Comparison of ENCODE assay signal across 12 cellular contexts in genomic region chr9:113456235-113456634, GRCh38. TPM values are rescaled to one million over a fixed set of nuclear protein-coding genes. Genes with fewer than 3 reads are reported as not detected.
DNase-seq lines count a peak whose midpoint lies in the region; ATAC-seq and TF ChIP-seq lines count a peak whose summit lies in the region.
"Had no signal": no experiment of that assay in that cellular context is flagged by ENCODE, and none has a peak within 500 bp of the region (broad histone marks: within the 10 kb centered on the region; RNA-seq: fewer than 3 reads in every experiment).

No MANE protein-coding gene starts in this region.

- H3K56ac ChIP-seq in IMR-90 (ENCODE audit: extremely low read depth, insufficient read depth, low read length) = peak overlapping the region; percentile 80

- H4K20me1 ChIP-seq in IMR-90 (ENCODE audit: insufficient read depth, low read length) = no peaks in the 10 kb centered on the region

- H4K12ac ChIP-seq in trophoblast cell (ENCODE audit: low read depth, low read length) = no peak overlapping the region

- H2BK120ac ChIP-seq in IMR-90 (ENCODE audit: low read depth, low read length) = peak overlapping the region; percentile 98
- H2BK120ac ChIP-seq in trophoblast cell (ENCODE audit: insufficient read depth, low read length, poor library complexity) = peak overlapping the region; percentile 98

- no TSS peak for BruUV-seq in IMR-90 (replicated peaks; lab: Mats Ljungman, UMichigan)

- peak overlapping the region; percentile 47 for H2AK9ac ChIP-seq in IMR-90 (replicated peaks; ENCODE audit: low read depth, low read length, poor library complexity)

- H2AK5ac ChIP-seq in IMR-90 (ENCODE audit: low read depth, low read length) (peak overlapping the region; percentile 18; the same call in 1 of the 2 replicates), trophoblast cell (ENCODE audit: low read length) (peak overlapping the region; percentile 37)

- H3K27me3 Mint-ChIP-seq in endothelial cell (ENCODE audit: unreplicated experiment) = peaks cover 3% of the 10 kb centered on the region

- H3K36me3 Mint-ChIP-seq in endothelial cell (ENCODE audit: low read depth, unreplicated experiment) = peaks cover 5% of the 10 kb centered on the region

- H3K4me2 ChIP-seq in IMR-90 (ENCODE audit: low read depth, low read length) = no peak overlapping the region
- H3K4me2 ChIP-seq in trophoblast cell (ENCODE audit: low read length) = peak overlapping the region; percentile 48

- peak overlapping the region; percentile 94 for H2BK20ac ChIP-seq in IMR-90 (ENCODE audit: low read depth, low read length)

- peak overlapping the region; percentile 33 for H3K27ac ChIP-seq in AG04450 (ENCODE audit: low read depth, low read length)
- peak overlapping the region; percentile 100 for H3K27ac ChIP-seq in IMR-90 (ENCODE audit: insufficient read depth, low read length)
- peak overlapping the region; percentile 100 for H3K27ac ChIP-seq in trophoblast cell (ENCODE audit: low read depth, low read length)
- H3K27ac ChIP-seq: epithelial cell of prostate had no signal

- H3K4me1 Mint-ChIP-seq in endothelial cell (ENCODE audit: unreplicated experiment) = peaks cover 27% of the 10 kb centered on the region

- no peaks in the 10 kb centered on the region for H3K79me1 ChIP-seq in IMR-90 (ENCODE audit: low read depth in 1 of 2, low read length in 2 of 2)
- peaks cover 25% of the 10 kb centered on the region for H3K79me1 ChIP-seq in trophoblast cell (ENCODE audit: low read length)

- H3K27me3 ChIP-seq in AG04450 (ENCODE audit: control insufficient read depth, insufficient read depth, low read length) (no peaks in the 10 kb centered on the region), IMR-90 (ENCODE audit: control insufficient read depth, insufficient read depth, low read length) (no peaks in the 10 kb centered on the region), trophoblast cell (ENCODE audit: insufficient read depth, low read length) (no peaks in the 10 kb centered on the region)

- dilution Hi-C loops in IMR-90 (cut with HindIII; ENCODE audit: low sequenced_read_pairs, unreplicated experiment) = no loop called here

- H3K4me1 ChIP-seq in IMR-90 (ENCODE audit: control insufficient read depth, insufficient read depth, low read length) (peaks cover 15% of the 10 kb centered on the region), trophoblast cell (ENCODE audit: control insufficient read depth in 1 of 2, insufficient read depth in 2 of 2, low read length in 2 of 2) (peaks cover 8 to 12% of the 10 kb centered on the region in 2 experiments)

- H3K9ac ChIP-seq in IMR-90 (ENCODE audit: low read depth, low read length) (no peak overlapping the region), trophoblast cell (ENCODE audit: low read length) (no peak overlapping the region)

- peak overlapping the region; percentile 100; the same call in 1 of the 2 replicates for H3K18ac ChIP-seq in IMR-90 (ENCODE audit: low read depth, low read length)
- peak overlapping the region; percentile 84 for H3K18ac ChIP-seq in trophoblast cell (ENCODE audit: low read length)

- peak overlapping the region; percentile 57 for H3K14ac ChIP-seq in IMR-90 (replicated peaks; ENCODE audit: low read depth, low read length)
- H3K14ac ChIP-seq in trophoblast cell (ENCODE audit: low read length) = peak overlapping the region; percentile 74

- peak overlapping the region; percentile 44 for H3K27ac Mint-ChIP-seq in endothelial cell (ENCODE audit: unreplicated experiment)
- H3K27ac Mint-ChIP-seq: T-helper 1 cell treated with Interleukin-12 subunit alpha and Interleukin-12 subunit beta and Interleukin-4 antibody, amounts not matched to agents 30 μg/mL and 1 μg/mL, for 36 hours had no signal

- H2BK12ac ChIP-seq in trophoblast cell (ENCODE audit: low read length) = peak overlapping the region; percentile 86

- CTCF ChIA-PET in AG04450 (lab: Charles Lee) = interaction anchor here (2.4 to 2.5 kb wide), 2 partner anchors 10 to 199 kb away, joined by 20 to 22 read pairs; no protein-coding TSS in a partner anchor
- CTCF ChIA-PET in IMR-90 (lab: Yijun Ruan, JAX) = interaction anchor here (1.8 to 2.3 kb wide), 2 partner anchors 10 to 135 kb away, joined by 6 to 10 read pairs; no protein-coding TSS in a partner anchor

- POLR2A ChIA-PET in AG04450 (lab: Yijun Ruan, JAX) (interaction anchor here (1.5 to 2.0 kb wide), 4 partner anchors 29 to 126 kb away, joined by 5 to 16 read pairs (median 8); no protein-coding TSS in a partner anchor), IMR-90 (lab: Charles Lee; ENCODE audit: unreplicated experiment) (no interaction called here)

- H4K91ac ChIP-seq in IMR-90 (ENCODE audit: insufficient read depth, low read depth, low read length) (peak overlapping the region; percentile 96), trophoblast cell (ENCODE audit: low read depth, low read length) (peak overlapping the region; percentile 90)

- no CpG with 5 or more reads among the region's 2 CpGs for WGBS in IMR-90 (ENCODE audit: extremely low coverage in 2 of 2, insufficient read length in 1 of 2), 2 experiments
- WGBS in trophoblast cell (ENCODE audit: extremely low coverage, insufficient coverage, insufficient read length) = no CpG with 5 or more reads among the region's 2 CpGs

- H4K5ac ChIP-seq in IMR-90 (ENCODE audit: low read depth, low read length) = peak overlapping the region; percentile 93; the same call in 1 of the 2 replicates

- H3K36me3 ChIP-seq in IMR-90 (ENCODE audit: control insufficient read depth, insufficient read depth, low read length) (no peaks in the 10 kb centered on the region), trophoblast cell (ENCODE audit: control insufficient read depth in 1 of 2, insufficient read depth in 2 of 2, low read length in 2 of 2) (no peaks in the 10 kb centered on the region)

- peak overlapping the region; percentile 78; the same call in 1 of the 2 replicates for H3K23ac ChIP-seq in IMR-90 (ENCODE audit: low read depth, low read length)
- H3K23ac ChIP-seq in trophoblast cell (ENCODE audit: low read length) = no peak overlapping the region

- H3K79me2 ChIP-seq in trophoblast cell (ENCODE audit: control insufficient read depth, insufficient read depth, low read length, poor library complexity) = peaks cover 7% of the 10 kb centered on the region

- intact Hi-C loops in IMR-90 (cut with micrococcal nuclease) = loop anchor here (5.0 kb wide), 2 partner anchors 61 to 111 kb away; no protein-coding TSS in a partner anchor

- peak overlapping the region; percentile 88 to 93 for H4K8ac ChIP-seq in IMR-90 (ENCODE audit: low read depth in 2 of 2, low read length in 2 of 2)
- peak overlapping the region; percentile 66 for H4K8ac ChIP-seq in trophoblast cell (ENCODE audit: low read depth, low read length)

- H3K4me3 Mint-ChIP-seq in endothelial cell (ENCODE audit: unreplicated experiment) = no peak overlapping the region
- H3K4me3 Mint-ChIP-seq: T-helper 1 cell treated with Interleukin-12 subunit alpha and Interleukin-12 subunit beta and Interleukin-4 antibody, amounts not matched to agents 30 μg/mL and 1 μg/mL, for 36 hours had no signal

- ATAC-seq in IMR-90 (ENCODE audit: low read depth) (peak; percentile 70), GM18873 (IDR thresholded peaks at IDR 0.05; ENCODE audit: low FRiP score, unreplicated experiment) (no peak), HG03354 (IDR thresholded peaks at IDR 0.05; ENCODE audit: poor library complexity, severe bottlenecking, unreplicated experiment) (no peak)

- H3K4me3 ChIP-seq in AG04450 (ENCODE audit: low read depth, low read length) = no peak overlapping the region
- no peak overlapping the region for H3K4me3 ChIP-seq in IMR-90 (ENCODE audit: insufficient read depth, low read depth, low read length)
- no peak overlapping the region for H3K4me3 ChIP-seq in trophoblast cell (ENCODE audit: low read depth, low read length)

- in situ Hi-C loops in IMR-90 (cut with MboI; ENCODE audit: low sequenced_read_pairs) = no loop called here

- H3K9me3 ChIP-seq in AG04450 (ENCODE audit: control insufficient read depth, insufficient read depth, low read length) = no peaks in the 10 kb centered on the region
- no peaks in the 10 kb centered on the region for H3K9me3 ChIP-seq in IMR-90 (ENCODE audit: control insufficient read depth, insufficient read depth, low read length)
- H3K9me3 ChIP-seq in trophoblast cell (ENCODE audit: insufficient read depth, low read depth, low read length) = no peaks in the 10 kb centered on the region

- TF ChIP-seq CTCF in AG04450 (IDR thresholded peaks at IDR 0.05; ENCODE audit: low read depth, low read length) (no peak), IMR-90 (conservative IDR thresholded peaks at IDR 0.05; ENCODE audit: low read depth, low read length) (no peak), endothelial cell (IDR thresholded peaks at IDR 0.05; ENCODE audit: unreplicated experiment) (no peak)

- no peak for TF ChIP-seq POLR2A in IMR-90 (IDR thresholded peaks at IDR 0.05; ENCODE audit: low read depth, low read length)

- H2AFZ ChIP-seq in IMR-90 (replicated peaks; ENCODE audit: low read length, poor library complexity) (peak overlapping the region; percentile 28), trophoblast cell (ENCODE audit: insufficient read depth, low read length, poor library complexity) (no peak overlapping the region)

- DNase-seq in AG04450 (ENCODE audit: low read depth, low spot score) (no peak), IMR-90 (peak; percentile 25), endothelial cell (ENCODE audit: low spot score) (no peak), trophoblast cell (peak; percentile 8 to 73), SIG-M5 (lab: John Stamatoyannopoulos, UW) (no peak), activated gamma-delta T cell (lab: John Stamatoyannopoulos, UW) (no peak)
- DNase-seq: activated CD8-positive, alpha-beta memory T cell treated with anti-CD3 and anti-CD28 coated beads for 24 hours; kidney had no signal

- peak overlapping the region; percentile 93 for H3K4ac ChIP-seq in IMR-90 (ENCODE audit: low read depth, low read length)
- peak overlapping the region; percentile 70 for H3K4ac ChIP-seq in trophoblast cell (ENCODE audit: low read depth, low read length)

- peaks cover 7% of the 10 kb centered on the region; the same call in 1 of the 2 replicates for H3K9me1 ChIP-seq in IMR-90 (ENCODE audit: insufficient read depth, low read length)

- peak overlapping the region; percentile 98 for H2BK5ac ChIP-seq in IMR-90 (ENCODE audit: low read depth, low read length, poor library complexity, severe bottlenecking)
- peak overlapping the region; percentile 95 for H2BK5ac ChIP-seq in trophoblast cell (ENCODE audit: low read depth, low read length, poor library complexity)

- H3K9me3 Mint-ChIP-seq in endothelial cell (ENCODE audit: unreplicated experiment) = no peaks in the 10 kb centered on the region
- H3K9me3 Mint-ChIP-seq: T-helper 1 cell treated with Interleukin-12 subunit alpha and Interleukin-12 subunit beta and Interleukin-4 antibody, amounts not matched to agents 30 μg/mL and 1 μg/mL, for 36 hours had no signal

- H2BK15ac ChIP-seq in IMR-90 (ENCODE audit: low read depth, low read length) = peak overlapping the region; percentile 88; the same call in 2 of the 3 replicates

- TF ChIP-seq RAD21 in IMR-90 (IDR thresholded peaks at IDR 0.05; ENCODE audit: low read length) = no peak

RNA-seq across cellular contexts. Expression of gene RGS3, which starts 7.3 kb away (rescaled TPM):
- polyA plus RNA-seq in AG04450 (2011; rRNA removed) (41.0 and 50.1 TPM in 2 replicates), IMR-90 (2012; rRNA removed) (65.6 and 68.7 TPM in 2 replicates)
- polyA minus RNA-seq in AG04450 (2011; rRNA and poly(A)+ RNA removed) = 32.4 and 42.9 TPM in 2 replicates
- total RNA-seq in IMR-90 (2012; rRNA removed) (51.8 and 53.3 TPM in 2 replicates), endothelial cell (ENCODE audit: unreplicated experiment) (474 TPM)
- 40.0 and 73.3 TPM in 2 replicates for polyA plus RNA-seq in IMR-90 (2012; cell fraction: cytosol; rRNA removed)
- 93.2 and 94.6 TPM in 2 replicates for polyA plus RNA-seq in IMR-90 (2012; cell fraction: nucleus; rRNA removed; ENCODE audit: low replicate concordance)
- polyA plus RNA-seq in trophoblast cell (2013) = 97.8 and 100 TPM in 2 replicates

RNA-seq across cellular contexts. Expression of gene C9orf43, which starts 45.7 kb away (rescaled TPM):
- polyA plus RNA-seq in AG04450 (2011; rRNA removed) = 0.50 and 0.56 TPM in 2 replicates
- 0.30 and 0.46 TPM in 2 replicates for polyA minus RNA-seq in AG04450 (2011; rRNA and poly(A)+ RNA removed)
- 0.28 and 0.36 TPM in 2 replicates for total RNA-seq in IMR-90 (2012; rRNA removed)
- polyA plus RNA-seq in IMR-90 (2012; rRNA removed) = 0.24 and 0.46 TPM in 2 replicates
- 0.03 and 0.18 TPM in 2 replicates for polyA plus RNA-seq in IMR-90 (2012; cell fraction: cytosol; rRNA removed)
- polyA plus RNA-seq in IMR-90 (2012; cell fraction: nucleus; rRNA removed; ENCODE audit: low replicate concordance) = 0.28 and 0.56 TPM in 2 replicates
- total RNA-seq in endothelial cell (ENCODE audit: unreplicated experiment) = 0.92 TPM
- 0.36 and 0.41 TPM in 2 replicates for polyA plus RNA-seq in trophoblast cell (2013)

RNA-seq across cellular contexts. Expression of gene POLE3, which starts 45.8 kb away (rescaled TPM):
- polyA plus RNA-seq in AG04450 (2011; rRNA removed) = 36.4 and 45.3 TPM in 2 replicates
- polyA minus RNA-seq in AG04450 (2011; rRNA and poly(A)+ RNA removed) = 13.5 and 13.6 TPM in 2 replicates
- total RNA-seq in IMR-90 (2012; rRNA removed) = 43.0 and 48.3 TPM in 2 replicates
- 33.4 and 34.8 TPM in 2 replicates for polyA plus RNA-seq in IMR-90 (2012; rRNA removed)
- polyA plus RNA-seq in IMR-90 (2012; cell fraction: cytosol; rRNA removed) = 14.6 and 19.9 TPM in 2 replicates
- 35.9 and 55.9 TPM in 2 replicates for polyA plus RNA-seq in IMR-90 (2012; cell fraction: nucleus; rRNA removed; ENCODE audit: low replicate concordance)
- 28.7 TPM for total RNA-seq in endothelial cell (ENCODE audit: unreplicated experiment)
- polyA plus RNA-seq in trophoblast cell (2013) = 36.7 and 38.0 TPM in 2 replicates

RNA-seq across cellular contexts. Expression of gene ALAD, which starts 55.2 kb away (rescaled TPM):
- polyA plus RNA-seq in AG04450 (2011; rRNA removed) = 11.8 and 15.9 TPM in 2 replicates
- polyA minus RNA-seq in AG04450 (2011; rRNA and poly(A)+ RNA removed) = 12.7 and 16.6 TPM in 2 replicates
- total RNA-seq in IMR-90 (2012; rRNA removed) = 10.3 and 11.1 TPM in 2 replicates
- 14.9 and 15.6 TPM in 2 replicates for polyA plus RNA-seq in IMR-90 (2012; rRNA removed)
- 9.6 and 10.7 TPM in 2 replicates for polyA plus RNA-seq in IMR-90 (2012; cell fraction: cytosol; rRNA removed)
- polyA plus RNA-seq in IMR-90 (2012; cell fraction: nucleus; rRNA removed; ENCODE audit: low replicate concordance) = 20.4 and 20.8 TPM in 2 replicates
- 19.3 TPM for total RNA-seq in endothelial cell (ENCODE audit: unreplicated experiment)
- polyA plus RNA-seq in trophoblast cell (2013) = 34.6 and 36.2 TPM in 2 replicates

Comparison
In these comparisons a context has a peak if more than half of its experiments do, and no peak if none do; other contexts are left out.
1. DNase-seq: peak in IMR-90 (single experiment) and trophoblast cell (2 of 2); none in AG04450 (single experiment), endothelial cell (single experiment), SIG-M5 (single experiment) and activated gamma-delta T cell (single experiment).
2. H3K27ac ChIP-seq: peak in every context shown above with its lines; median percentile 100 in IMR-90; 100 in trophoblast cell; 33 in AG04450.